Comparison of ENCODE assay signal across 5 cellular contexts in the genomic region with DNA sequence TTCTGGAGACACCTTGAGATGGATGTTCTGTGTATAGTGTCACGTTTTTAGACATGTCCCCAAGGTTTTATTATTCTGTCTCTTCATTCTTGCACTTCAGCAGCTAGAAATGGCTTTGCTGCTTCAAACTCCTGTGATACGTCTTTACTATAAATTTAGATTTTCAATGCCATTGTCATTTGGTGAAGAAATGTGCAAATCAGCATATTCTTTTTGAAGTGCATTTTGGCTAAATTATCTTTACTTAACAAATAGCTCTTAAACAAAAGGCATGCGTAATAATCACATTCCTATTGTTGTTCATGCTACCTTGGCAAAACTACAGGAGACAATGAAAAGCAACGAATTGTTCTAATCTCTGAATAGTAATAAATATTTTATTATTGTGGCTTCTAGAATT.
"Had no signal": no experiment of that assay in that cellular context is flagged by ENCODE, and none has a peak within 500 bp of the region (broad histone marks: within the 10 kb centered on the region; RNA-seq: fewer than 3 reads in every experiment).

No MANE protein-coding gene starts in this region.

- H3K4me2 ChIP-seq: KMS-11 had no signal

- H3K9ac ChIP-seq: KMS-11 had no signal

- FAIRE-seq: HTR-8/SVneo had no signal

- DNase-seq: KBM-7, KG1 had no signal

- H3K27ac ChIP-seq: HL-60, KMS-11 had no signal
